In the genomic region with DNA sequence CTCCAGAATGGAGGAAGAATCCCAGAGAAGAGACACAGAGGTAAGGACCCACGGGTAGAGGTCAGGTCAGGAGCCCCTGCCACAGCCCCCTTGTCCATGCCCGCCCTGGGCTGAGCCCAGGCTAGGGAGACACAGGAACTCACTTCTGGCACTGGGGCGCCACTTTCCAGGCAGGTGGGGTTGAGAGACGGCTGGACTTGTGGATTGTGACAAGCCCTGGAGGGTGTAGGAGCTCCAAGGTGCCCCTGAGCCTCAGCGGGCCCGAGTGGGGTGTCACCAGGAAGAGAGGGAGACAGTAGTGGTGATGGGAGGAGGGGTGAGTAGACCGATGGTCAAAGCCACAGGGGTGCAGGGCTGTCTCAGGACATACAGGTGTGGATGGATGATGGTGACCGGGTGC, we compare ENCODE assay signal across 25 cellular contexts. TPM values are rescaled to one million over a fixed set of nuclear protein-coding genes. Genes with fewer than 3 reads are reported as not detected.
DNase-seq lines count a peak whose midpoint lies in the region; ATAC-seq, FAIRE-seq and TF ChIP-seq lines count a peak whose summit lies in the region.
"Had no signal": no experiment of that assay in that cellular context is flagged by ENCODE, and none has a peak within 500 bp of the region (broad histone marks: within the 10 kb centered on the region; RNA-seq: fewer than 3 reads in every experiment).

No MANE protein-coding gene starts in this region.

- H3K4me1 ChIP-seq in HepG2 (ENCODE audit: insufficient read depth, low read length) (peaks cover 68% of the 10 kb centered on the region), right lobe of liver (no peaks in the 10 kb centered on the region)
- H3K4me1 ChIP-seq in effector memory CD4-positive, alpha-beta T cell (ENCODE audit: control insufficient read depth, insufficient read depth, low read length, poor library complexity, severe bottlenecking) = peaks cover 3% of the 10 kb centered on the region
- H3K4me1 ChIP-seq: A549, Caco-2 had no signal

- H3K9ac ChIP-seq in HepG2 (ENCODE audit: insufficient read depth, low read depth, low read length) = no peak overlapping the region
- H3K9ac ChIP-seq: BLaER1 treated with 17β-estradiol and CSF1 and Interleukin-3, amounts not matched to agents 10 nM and 100 nM had no signal

- TF ChIP-seq EP300 in HepG2 (IDR thresholded peaks at IDR 0.05; ENCODE audit: low read depth in 2 of 2, low read length in 2 of 2) (no peak), HepG2 (CRISPR knock-in tag; IDR thresholded peaks at IDR 0.05; ENCODE audit: borderline replicate concordance) (no peak)

- TF ChIP-seq POLR2A in HepG2 (IDR thresholded peaks at IDR 0.05; ENCODE audit: insufficient read depth in 1 of 2, low read depth in 2 of 2, low read length in 2 of 2) = no peak
- TF ChIP-seq POLR2A in right lobe of liver (IDR thresholded peaks at IDR 0.05) = no peak

- peaks cover 8% of the 10 kb centered on the region for H3K36me3 Mint-ChIP-seq in glutamatergic neuron (ENCODE audit: unreplicated experiment)
- no peaks in the 10 kb centered on the region for H3K36me3 Mint-ChIP-seq in stimulated activated effector memory CD8-positive, alpha-beta T cell treated with anti-CD3 and anti-CD28 coated beads, Interleukin-12 subunit alpha, Interleukin-12 subunit beta, amount 100 ng/mL, for 72 hours
- H3K36me3 Mint-ChIP-seq in stimulated activated naive B cell treated with anti-CD40 and anti-IgM and Interleukin-4, amounts not matched to agents 10 μg/mL and 1 μg/mL and 100 μg/mL, for 72 hours = no peaks in the 10 kb centered on the region
- H3K36me3 Mint-ChIP-seq: CD8-positive, alpha-beta T cell had no signal

- H3K36me3 ChIP-seq in HepG2 (replicated peaks in 1 of 2; ENCODE audit: control insufficient read depth in 1 of 2, insufficient read depth in 2 of 2, low read length in 2 of 2) = no peaks in the 10 kb centered on the region
- H3K36me3 ChIP-seq in right lobe of liver = no peaks in the 10 kb centered on the region
- H3K36me3 ChIP-seq in effector memory CD4-positive, alpha-beta T cell (ENCODE audit: control insufficient read depth, insufficient read depth, low read length) = no peaks in the 10 kb centered on the region
- H3K36me3 ChIP-seq: BLaER1 treated with 17β-estradiol and CSF1 and Interleukin-3, amounts not matched to agents 10 nM and 100 nM had no signal

- no peak overlapping the region; a peak in 1 of 6 replicates for H3K4me3 ChIP-seq in HepG2 (replicated peaks in 1 of 3; ENCODE audit: insufficient read depth in 1 of 3, low read depth in 2 of 3, low read length in 3 of 3)
- H3K4me3 ChIP-seq in right lobe of liver = no peak overlapping the region
- H3K4me3 ChIP-seq in effector memory CD4-positive, alpha-beta T cell (ENCODE audit: insufficient read depth, low read depth, low read length, poor library complexity, severe bottlenecking) = no peak overlapping the region
- H3K4me3 ChIP-seq: A549; BLaER1 treated with 17β-estradiol and CSF1 and Interleukin-3, amounts not matched to agents 10 nM and 100 nM; GM12878 had no signal

- H3K27ac ChIP-seq in HepG2 (ENCODE audit: extremely low read length, insufficient read depth, low read length) (no peak overlapping the region), right lobe of liver (no peak overlapping the region)
- H3K27ac ChIP-seq in effector memory CD4-positive, alpha-beta T cell (ENCODE audit: insufficient read depth, low read length, poor library complexity, severe bottlenecking) = no peak overlapping the region
- H3K27ac ChIP-seq: 22Rv1; A549; BLaER1 treated with 17β-estradiol and CSF1 and Interleukin-3, amounts not matched to agents 10 nM and 100 nM; C4-2B had no signal

- peaks cover 3% of the 10 kb centered on the region for H3K9me3 Mint-ChIP-seq in glutamatergic neuron (ENCODE audit: unreplicated experiment)
- no peaks in the 10 kb centered on the region for H3K9me3 Mint-ChIP-seq in stimulated activated effector memory CD8-positive, alpha-beta T cell treated with anti-CD3 and anti-CD28 coated beads, Interleukin-12 subunit alpha, Interleukin-12 subunit beta, amount 100 ng/mL, for 72 hours
- peaks cover 0 to 5% of the 10 kb centered on the region in 2 donors for H3K9me3 Mint-ChIP-seq in stimulated activated naive B cell treated with anti-CD40 and anti-IgM and Interleukin-4, amounts not matched to agents 10 μg/mL and 1 μg/mL and 100 μg/mL, for 72 hours
- H3K9me3 Mint-ChIP-seq: CD4-positive, alpha-beta T cell had no signal

- H3K4me3 Mint-ChIP-seq in glutamatergic neuron (ENCODE audit: unreplicated experiment) = peak overlapping the region; percentile 7
- no peak overlapping the region for H3K4me3 Mint-ChIP-seq in stimulated activated effector memory CD8-positive, alpha-beta T cell treated with anti-CD3 and anti-CD28 coated beads, Interleukin-12 subunit alpha, Interleukin-12 subunit beta, amount 100 ng/mL, for 72 hours
- H3K4me3 Mint-ChIP-seq in stimulated activated naive B cell treated with anti-CD40 and anti-IgM and Interleukin-4, amounts not matched to agents 10 μg/mL and 1 μg/mL and 100 μg/mL, for 72 hours = no peak overlapping the region
- H3K4me3 Mint-ChIP-seq: B cell; CD4-positive, alpha-beta T cell; CD8-positive, alpha-beta T cell had no signal

- ATAC-seq in HepG2 = no peak
- ATAC-seq in right lobe of liver = no peak
- no peak for ATAC-seq in stimulated activated effector memory CD8-positive, alpha-beta T cell treated with anti-CD3 and anti-CD28 coated beads, Interleukin-12 subunit alpha, Interleukin-12 subunit beta, amount 100 ng/mL, for 72 hours
- ATAC-seq in stimulated activated naive B cell treated with anti-CD40 and anti-IgM and Interleukin-4, amounts not matched to agents 10 μg/mL and 1 μg/mL and 100 μg/mL, for 72 hours (replicated peaks) = no peak
- ATAC-seq: CD8-positive, alpha-beta T cell; GM12878 had no signal

- in situ Hi-C loops in HepG2 (cut with HindIII; ENCODE audit: extremely low pct_ligation_motif_present, low pct_unique_long_range_greater_than_20kb) = loop anchor here (5.0 kb wide), 1 partner anchor 66 kb away; no protein-coding TSS in a partner anchor

- no peak overlapping the region for H2AFZ ChIP-seq in HepG2 (ENCODE audit: low read length)

- no peak for TF ChIP-seq RAD21 in HepG2 (CRISPR knock-in tag; IDR thresholded peaks at IDR 0.05)

- POLR2A ChIA-PET in HepG2 (lab: Yijun Ruan, JAX) = interaction anchor here (1.9 kb wide), 1 partner anchor 20 kb away, joined by 9 read pairs; no protein-coding TSS in a partner anchor

- H3K27me3 ChIP-seq in HepG2 (ENCODE audit: control insufficient read depth in 1 of 2, insufficient read depth in 2 of 2, low read length in 2 of 2) (peaks cover 0 to 18% of the 10 kb centered on the region in 2 experiments; a peak in 4 of 5 replicates), right lobe of liver (no peaks in the 10 kb centered on the region)
- no peaks in the 10 kb centered on the region for H3K27me3 ChIP-seq in effector memory CD4-positive, alpha-beta T cell (replicated peaks; ENCODE audit: control insufficient read depth, insufficient read depth, low read length, poor library complexity, severe bottlenecking)

- WGBS in HepG2 (ENCODE audit: low lambda C conversion rate) = 40% methylated on average over 6 of the region's 8 CpGs
- WGBS in right lobe of liver (ENCODE audit: insufficient coverage, low coverage, low lambda C conversion rate, missing lambda C conversion rate) = 43% methylated on average over 6 of the region's 8 CpGs

- no peak overlapping the region for H3K27ac Mint-ChIP-seq in glutamatergic neuron (ENCODE audit: unreplicated experiment)
- H3K27ac Mint-ChIP-seq in stimulated activated effector memory CD8-positive, alpha-beta T cell treated with anti-CD3 and anti-CD28 coated beads, Interleukin-12 subunit alpha, Interleukin-12 subunit beta, amount 100 ng/mL, for 72 hours = peak overlapping the region; percentile 54
- no peak overlapping the region for H3K27ac Mint-ChIP-seq in stimulated activated naive B cell treated with anti-CD40 and anti-IgM and Interleukin-4, amounts not matched to agents 10 μg/mL and 1 μg/mL and 100 μg/mL, for 72 hours
- H3K27ac Mint-ChIP-seq: B cell; CD4-positive, alpha-beta T cell; CD8-positive, alpha-beta T cell had no signal

- DNase-seq in HepG2 (ENCODE audit: low spot score) = no peak
- DNase-seq in right lobe of liver = no peak
- no peak for DNase-seq in glutamatergic neuron
- DNase-seq in stimulated activated effector memory CD8-positive, alpha-beta T cell treated with anti-CD3 and anti-CD28 coated beads, Interleukin-12 subunit alpha, Interleukin-12 subunit beta, amount 100 ng/mL, for 72 hours (ENCODE audit: low spot score in 2 of 2) = no peak
- DNase-seq in effector memory CD4-positive, alpha-beta T cell = no peak
- no peak for DNase-seq in stimulated activated naive B cell treated with anti-CD40 and anti-IgM and Interleukin-4, amounts not matched to agents 10 μg/mL and 1 μg/mL and 100 μg/mL, for 72 hours
- DNase-seq: AML-193; Caco-2; CD4-positive, alpha-beta T cell; CD8-positive, alpha-beta T cell; DMS 273 treated with DMSO at 0.1 percent for 48 hours; DMS153; DMS53; DMS79; DND-41; EL; GDM1 had no signal

- peaks cover 4% of the 10 kb centered on the region for H3K4me1 Mint-ChIP-seq in glutamatergic neuron (ENCODE audit: low read depth, unreplicated experiment)
- H3K4me1 Mint-ChIP-seq in stimulated activated effector memory CD8-positive, alpha-beta T cell treated with anti-CD3 and anti-CD28 coated beads, Interleukin-12 subunit alpha, Interleukin-12 subunit beta, amount 100 ng/mL, for 72 hours = no peaks in the 10 kb centered on the region
- peaks cover 5 to 15% of the 10 kb centered on the region in 2 donors for H3K4me1 Mint-ChIP-seq in stimulated activated naive B cell treated with anti-CD40 and anti-IgM and Interleukin-4, amounts not matched to agents 10 μg/mL and 1 μg/mL and 100 μg/mL, for 72 hours
- H3K4me1 Mint-ChIP-seq: B cell had no signal

- H3K79me2 ChIP-seq in HepG2 (ENCODE audit: insufficient read depth, low read length) = no peaks in the 10 kb centered on the region

- intact Hi-C loops in HepG2 (cut with micrococcal nuclease; ENCODE audit: unreplicated experiment) = no loop called here
- intact Hi-C loops in right lobe of liver (cut with DNase I) = loop anchor here (5.0 kb wide), 2 partner anchors 71 to 76 kb away; no protein-coding TSS in a partner anchor

- CTCF ChIA-PET in HepG2 (lab: Yijun Ruan, JAX; ENCODE audit: low intra/inter-chr PET ratio, low total read pairs) = interaction anchor here (5.0 to 7.9 kb wide), 2 partner anchors 64 to 77 kb away, joined by 50 to 66 read pairs; no protein-coding TSS in a partner anchor

- peaks cover 11% of the 10 kb centered on the region for H3K27me3 Mint-ChIP-seq in glutamatergic neuron (ENCODE audit: unreplicated experiment)
- peaks cover 68 to 77% of the 10 kb centered on the region in 2 donors for H3K27me3 Mint-ChIP-seq in stimulated activated naive B cell treated with anti-CD40 and anti-IgM and Interleukin-4, amounts not matched to agents 10 μg/mL and 1 μg/mL and 100 μg/mL, for 72 hours

- FAIRE-seq in HepG2 (lab: Jason Lieb, UNC) = no peak
- FAIRE-seq: A549, GM12878, GM12892, GM18507 had no signal

- H4K20me1 ChIP-seq in HepG2 (ENCODE audit: insufficient read depth, low read length) = no peaks in the 10 kb centered on the region

- no peaks in the 10 kb centered on the region for H3K9me3 ChIP-seq in HepG2 (ENCODE audit: low read length)
- no peaks in the 10 kb centered on the region for H3K9me3 ChIP-seq in right lobe of liver
- H3K9me3 ChIP-seq in effector memory CD4-positive, alpha-beta T cell (ENCODE audit: control insufficient read depth, low read length) = no peaks in the 10 kb centered on the region
- H3K9me3 ChIP-seq: A549, Caco-2 had no signal

- no TSS peak for BruUV-seq in HepG2 (replicated peaks; lab: Mats Ljungman, UMichigan)

- H3K4me2 ChIP-seq in HepG2 (ENCODE audit: low read depth, low read length) = peak overlapping the region; percentile 57; the same call in 1 of the 2 replicates
- H3K4me2 ChIP-seq: A549 had no signal

- TF ChIP-seq CTCF in HepG2 (CRISPR knock-in tag; IDR thresholded peaks at IDR 0.05) (no peak), right lobe of liver (IDR thresholded peaks at IDR 0.05) (no peak), glutamatergic neuron (IDR thresholded peaks at IDR 0.05; ENCODE audit: partially characterized antibody, unreplicated experiment) (no peak)

RNA-seq across cellular contexts. Expression of a gene that starts 58.9 kb away (rescaled TPM):
- total RNA-seq in HepG2 (2016; rRNA removed; fragmentation: Illumina TruSeq; extraction: Trizol) (19.8 and 39.1 TPM in 2 replicates), right lobe of liver (10 to 100 TPM; 11.3 to 19.7 (median 15.9) TPM), glutamatergic neuron (ENCODE audit: unreplicated experiment) (30.4 TPM)
- total RNA-seq in HepG2 (2016; cell fraction: cytosol; rRNA removed; fragmentation: Illumina TruSeq; extraction: Trizol; ENCODE audit: low read depth) = 3.7 and 4.2 TPM in 2 replicates
- 18.3 and 41.8 TPM in 2 replicates for total RNA-seq in HepG2 (2016; cell fraction: insoluble cytoplasmic fraction; rRNA removed; fragmentation: Illumina TruSeq; extraction: Trizol)
- total RNA-seq in HepG2 (2016; cell fraction: membrane; rRNA removed; fragmentation: Illumina TruSeq; extraction: Trizol) = 10.5 and 10.8 TPM in 2 replicates
- 47.7 and 59.7 TPM in 2 replicates for total RNA-seq in HepG2 (2016; cell fraction: nucleus; rRNA removed; fragmentation: Illumina TruSeq; extraction: Trizol)
- 42.2 and 49.6 TPM in 2 replicates for polyA plus RNA-seq in HepG2 (2011; rRNA removed)
- 23.5 and 32.3 TPM in 2 replicates for polyA plus RNA-seq in HepG2 (2011; cell fraction: cytosol; rRNA removed)
- polyA plus RNA-seq in HepG2 (2011; cell fraction: nucleus; rRNA removed) = 121 and 179 TPM in 2 replicates
- polyA plus RNA-seq in HepG2 (2012) = 24.0 and 38.1 TPM in 2 replicates
- 3.2 and 3.4 TPM in 2 replicates for polyA plus RNA-seq in HepG2 (2016; cell fraction: cytosol; fragmentation: Illumina TruSeq; extraction: Trizol; ENCODE audit: low read depth)
- 16.0 and 21.6 TPM in 2 replicates for polyA plus RNA-seq in HepG2 (2016; cell fraction: insoluble cytoplasmic fraction; fragmentation: Illumina TruSeq; extraction: Trizol; ENCODE audit: low read depth)
- 4.5 and 5.6 TPM in 2 replicates for polyA plus RNA-seq in HepG2 (2016; cell fraction: membrane; fragmentation: Illumina TruSeq; extraction: Trizol; ENCODE audit: low read depth)
- polyA plus RNA-seq in HepG2 (2016; cell fraction: nucleus; fragmentation: Illumina TruSeq; extraction: Trizol; ENCODE audit: insufficient read depth, low read depth) = 86.7 and 90.9 TPM in 2 replicates
- polyA minus RNA-seq in HepG2 (2011; rRNA and poly(A)+ RNA removed; ENCODE audit: low replicate concordance) = 10.6 and 128 TPM in 2 replicates
- polyA minus RNA-seq in HepG2 (2011; cell fraction: cytosol; rRNA and poly(A)+ RNA removed) = 36.4 and 40.3 TPM in 2 replicates
- polyA minus RNA-seq in HepG2 (2011; cell fraction: nucleus; rRNA and poly(A)+ RNA removed) = 19.9 and 27.0 TPM in 2 replicates
